In the genomic region with DNA sequence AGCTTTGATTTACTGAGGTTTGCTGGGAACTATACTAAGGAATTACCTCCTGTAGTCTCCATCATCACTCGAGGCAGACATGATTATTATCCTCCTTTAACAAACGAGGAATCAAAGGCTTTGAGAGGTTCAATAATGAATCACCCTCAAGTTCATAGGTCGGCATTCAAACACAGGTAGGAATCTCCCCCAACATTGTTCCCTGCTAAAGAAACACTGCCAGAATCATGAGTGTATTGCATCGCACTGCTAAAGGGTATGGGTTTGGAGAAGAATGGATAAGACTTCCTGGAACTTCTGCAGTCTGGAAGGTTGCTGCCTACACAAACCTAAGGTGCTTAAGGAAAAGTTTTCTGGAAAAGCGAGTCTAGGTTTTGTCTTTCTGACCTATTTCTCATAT, we compare ENCODE assay signal across 24 cellular contexts.
"Had no signal": no experiment of that assay in that cellular context is flagged by ENCODE, and none has a peak within 500 bp of the region (broad histone marks: within the 10 kb centered on the region; RNA-seq: fewer than 3 reads in every experiment).

No MANE protein-coding gene starts in this region.

- H3K27me3 ChIP-seq: adrenal gland, colonic mucosa, ovary, suprapubic skin, transverse colon, uterus had no signal

- DNase-seq: activated CD4-positive, alpha-beta T cell treated with anti-CD3 and anti-CD28 coated beads for 1 hour; activated CD4-positive, alpha-beta T cell treated with anti-CD3 and anti-CD28 coated beads, Interleukin-2, amount 50 U/mL, for 4 hours; activated effector memory CD4-positive, alpha-beta T cell treated with anti-CD3 and anti-CD28 coated beads, Interleukin-2, amount 50 U/mL, for 16 hours; activated T-cell treated with anti-CD3 and anti-CD28 coated beads, Interleukin-2, amount 50 U/mL, for 72 hours; adrenal gland; central memory CD4-positive, alpha-beta T cell; colonic mucosa; endodermal cell; head of caudate nucleus; left ventricle myocardium superior; mucosa of descending colon; natural killer cell; ovary; retina; SW 1271; T-helper 2 cell; transverse colon; uterus had no signal

- H3K4me3 ChIP-seq: adrenal gland, colonic mucosa, mucosa of descending colon, ovary, suprapubic skin, transverse colon, uterus had no signal

- H3K9me3 ChIP-seq: adrenal gland, colonic mucosa, mucosa of descending colon, ovary, suprapubic skin, transverse colon had no signal

- H3K36me3 ChIP-seq: adrenal gland, colonic mucosa, ovary, suprapubic skin, transverse colon, uterus had no signal

- FAIRE-seq: frontal cortex, keratinocyte had no signal

- ATAC-seq: activated naive CD4-positive, alpha-beta T cell treated with anti-CD3 and anti-CD28 coated beads, Interleukin-2, amount 50 U/mL, for 72 hours; activated T-cell treated with anti-CD3 and anti-CD28 coated beads, Interleukin-2, amount 50 U/mL, for 72 hours; left ventricle myocardium superior; mucosa of descending colon; natural killer cell had no signal

- H3K27ac ChIP-seq: adrenal gland, colonic mucosa, epithelial cell of prostate, ovary, suprapubic skin, transverse colon, uterus, VCaP had no signal

- H3K4me1 ChIP-seq: adrenal gland, colonic mucosa, suprapubic skin, transverse colon, uterus had no signal
